In genomic region chr16:89449726-89450335, GRCh38 we compare ENCODE assay signal across 10 cellular contexts. TPM values are rescaled to one million over a fixed set of nuclear protein-coding genes. Genes with fewer than 3 reads are reported as not detected.
DNase-seq lines count a peak whose midpoint lies in the region; TF ChIP-seq lines count a peak whose summit lies in the region.
"Had no signal": no experiment of that assay in that cellular context is flagged by ENCODE, and none has a peak within 500 bp of the region (broad histone marks: within the 10 kb centered on the region; RNA-seq: fewer than 3 reads in every experiment).

No MANE protein-coding gene starts in this region.

- peaks cover 97% of the 10 kb centered on the region for H3K79me2 ChIP-seq in smooth muscle cell (ENCODE audit: low read depth)

- H3K4me3 Mint-ChIP-seq in activated CD4-positive, alpha-beta memory T cell treated with anti-CD3 and anti-CD28 coated beads, Interleukin-2, amount 10 ng/mL, durations not matched to agents 7 days and 5 days: no peak overlapping the region
- H3K4me3 Mint-ChIP-seq in activated CD4-positive, alpha-beta memory T cell treated with anti-CD3 and anti-CD28 coated beads for 36 hours: no peak overlapping the region

- H3K27ac ChIP-seq in esophagus squamous epithelium (peak overlapping the region; percentile 7 to 73 (median 58)), smooth muscle cell (ENCODE audit: low read depth) (peak overlapping the region; percentile 68)
- H3K27ac ChIP-seq: esophagus muscularis mucosa had no signal

- H2AFZ ChIP-seq in smooth muscle cell (ENCODE audit: low read depth): no peak overlapping the region

- H3K4me3 ChIP-seq in esophagus squamous epithelium (no peak overlapping the region), smooth muscle cell (no peak overlapping the region)
- H3K4me3 ChIP-seq: esophagus muscularis mucosa had no signal

- no peak overlapping the region for H3K4me2 ChIP-seq in smooth muscle cell

- no peaks in the 10 kb centered on the region for H3K36me3 Mint-ChIP-seq in activated CD4-positive, alpha-beta memory T cell treated with anti-CD3 and anti-CD28 coated beads, Interleukin-2, amount 10 ng/mL, durations not matched to agents 7 days and 5 days (ENCODE audit: low read depth)
- H3K36me3 Mint-ChIP-seq in activated CD4-positive, alpha-beta memory T cell treated with anti-CD3 and anti-CD28 coated beads for 36 hours: no peaks in the 10 kb centered on the region

- H3K27me3 Mint-ChIP-seq in activated CD4-positive, alpha-beta memory T cell treated with anti-CD3 and anti-CD28 coated beads, Interleukin-2, amount 10 ng/mL, durations not matched to agents 7 days and 5 days: no peaks in the 10 kb centered on the region
- H3K27me3 Mint-ChIP-seq in activated CD4-positive, alpha-beta memory T cell treated with anti-CD3 and anti-CD28 coated beads for 36 hours: no peaks in the 10 kb centered on the region

- 66 to 69% methylated on average over 3 of the region's 3 CpGs for WGBS in esophagus squamous epithelium, 2 donors
- 86% methylated on average over 3 of the region's 3 CpGs for WGBS in smooth muscle cell (ENCODE audit: low lambda C conversion rate)

- peak overlapping the region; percentile 49 for H3K27ac Mint-ChIP-seq in activated CD4-positive, alpha-beta memory T cell treated with anti-CD3 and anti-CD28 coated beads, Interleukin-2, amount 10 ng/mL, durations not matched to agents 7 days and 5 days
- H3K27ac Mint-ChIP-seq in activated CD4-positive, alpha-beta memory T cell treated with anti-CD3 and anti-CD28 coated beads for 36 hours: no peak overlapping the region

- H3K4me1 Mint-ChIP-seq in activated CD4-positive, alpha-beta memory T cell treated with anti-CD3 and anti-CD28 coated beads, Interleukin-2, amount 10 ng/mL, durations not matched to agents 7 days and 5 days: peaks cover 86% of the 10 kb centered on the region
- H3K4me1 Mint-ChIP-seq in activated CD4-positive, alpha-beta memory T cell treated with anti-CD3 and anti-CD28 coated beads for 36 hours (ENCODE audit: low read depth): peaks cover 85% of the 10 kb centered on the region

- no peaks in the 10 kb centered on the region for H3F3A ChIP-seq in smooth muscle cell (ENCODE audit: low read depth)

- no peaks in the 10 kb centered on the region for H3K9me3 ChIP-seq in esophagus squamous epithelium
- H3K9me3 ChIP-seq in smooth muscle cell (replicated peaks; ENCODE audit: low read depth): no peaks in the 10 kb centered on the region
- H3K9me3 ChIP-seq: esophagus muscularis mucosa had no signal

- no peak for DNase-seq in activated CD4-positive, alpha-beta memory T cell treated with anti-CD3 and anti-CD28 coated beads, Interleukin-2, amount 10 ng/mL, durations not matched to agents 7 days and 5 days
- no peak for DNase-seq in activated CD4-positive, alpha-beta memory T cell treated with anti-CD3 and anti-CD28 coated beads for 36 hours
- DNase-seq in RPMI8226: peak; percentile 43
- no peak for DNase-seq in esophagus squamous epithelium (lab: John Stamatoyannopoulos, UW)
- DNase-seq in smooth muscle cell (lab: John Stamatoyannopoulos, UW; ENCODE audit: unreplicated experiment): no peak
- DNase-seq in pons (ENCODE audit: low spot score): no peak
- no peak for DNase-seq in NOMO-1 treated with dmso at 0.1 percent for 144 hours (lab: John Stamatoyannopoulos, UW; ENCODE audit: unreplicated experiment)
- no peak for DNase-seq in NCI-H1092 treated with DMSO at 0.1 percent for 48 hours (lab: John Stamatoyannopoulos, UW)
- DNase-seq: left ventricle myocardium superior had no signal

- H3K9ac ChIP-seq in smooth muscle cell (ENCODE audit: low read depth): no peak overlapping the region

- CTCF ChIA-PET in activated CD4-positive, alpha-beta memory T cell treated with anti-CD3 and anti-CD28 coated beads, Interleukin-2, amount 10 ng/mL, durations not matched to agents 7 days and 5 days (lab: Charles Lee): interaction anchor here (1.0 kb wide), 2 partner anchors 107 to 459 kb away, joined by 3 to 6 read pairs; no protein-coding TSS in a partner anchor
- CTCF ChIA-PET in activated CD4-positive, alpha-beta memory T cell treated with anti-CD3 and anti-CD28 coated beads for 36 hours (lab: Charles Lee): no interaction called here

- TF ChIP-seq POLR2A in esophagus squamous epithelium (IDR thresholded peaks at IDR 0.05): no peak

- H3K27me3 ChIP-seq in esophagus squamous epithelium: no peaks in the 10 kb centered on the region
- H3K27me3 ChIP-seq in smooth muscle cell (ENCODE audit: low read depth): no peaks in the 10 kb centered on the region
- H3K27me3 ChIP-seq: esophagus muscularis mucosa had no signal

- H3K4me1 ChIP-seq in esophagus squamous epithelium: peaks cover 38 to 99% (median 69%) of the 10 kb centered on the region in 3 donors
- peaks cover 15% of the 10 kb centered on the region for H3K4me1 ChIP-seq in smooth muscle cell (ENCODE audit: low read depth)

- POLR2A ChIA-PET in activated CD4-positive, alpha-beta memory T cell treated with anti-CD3 and anti-CD28 coated beads, Interleukin-2, amount 10 ng/mL, durations not matched to agents 7 days and 5 days (lab: Charles Lee): interaction anchor here (0.9 to 2.1 kb wide), 6 partner anchors 10 to 59 kb away, joined by 3 to 11 read pairs (median 4); partner anchors contain the start of gene ANKRD11
- POLR2A ChIA-PET in activated CD4-positive, alpha-beta memory T cell treated with anti-CD3 and anti-CD28 coated beads for 36 hours (lab: Charles Lee): interaction anchor here (1.4 kb wide), 1 partner anchor 32 kb away, joined by 4 read pairs; no protein-coding TSS in a partner anchor

- H4K20me1 ChIP-seq in smooth muscle cell (ENCODE audit: low read depth): peaks cover 97% of the 10 kb centered on the region

- intact Hi-C loops in activated CD4-positive, alpha-beta memory T cell treated with anti-CD3 and anti-CD28 coated beads for 36 hours (cut with micrococcal nuclease): no loop called here
- intact Hi-C loops in esophagus squamous epithelium (cut with DNase I): no loop called here

- H3K36me3 ChIP-seq in esophagus squamous epithelium (no peaks in the 10 kb centered on the region), smooth muscle cell (ENCODE audit: low read depth) (no peaks in the 10 kb centered on the region)
- H3K36me3 ChIP-seq: esophagus muscularis mucosa had no signal

- TF ChIP-seq CTCF in esophagus squamous epithelium (IDR thresholded peaks at IDR 0.05) (no peak), smooth muscle cell (IDR thresholded peaks at IDR 0.05; ENCODE audit: borderline replicate concordance, insufficient read depth, poor library complexity, severe bottlenecking) (no peak)

- no peaks in the 10 kb centered on the region for H3K9me3 Mint-ChIP-seq in activated CD4-positive, alpha-beta memory T cell treated with anti-CD3 and anti-CD28 coated beads, Interleukin-2, amount 10 ng/mL, durations not matched to agents 7 days and 5 days
- no peaks in the 10 kb centered on the region for H3K9me3 Mint-ChIP-seq in activated CD4-positive, alpha-beta memory T cell treated with anti-CD3 and anti-CD28 coated beads for 36 hours

RNA-seq across cellular contexts. Expression of gene ANKRD11, which starts 40.5 kb away (rescaled TPM):
- 100 to 1,000 TPM; 199 to 208 TPM for total RNA-seq in activated CD4-positive, alpha-beta memory T cell treated with anti-CD3 and anti-CD28 coated beads, Interleukin-2, amount 10 ng/mL, durations not matched to agents 7 days and 5 days
- total RNA-seq in activated CD4-positive, alpha-beta memory T cell treated with anti-CD3 and anti-CD28 coated beads for 36 hours: 100 to 1,000 TPM; 126 to 133 TPM
- 10 to 100 TPM; 51.0 to 72.7 (median 66.9) TPM for total RNA-seq in esophagus squamous epithelium
- total RNA-seq in smooth muscle cell: 31.5 and 43.2 TPM in 2 replicates
- polyA plus RNA-seq in smooth muscle cell: 105 and 118 TPM in 2 replicates

RNA-seq across cellular contexts. Expression of gene SPG7, which starts 58.4 kb away (rescaled TPM):
- 10 to 100 TPM; 73.9 to 77.9 TPM for total RNA-seq in activated CD4-positive, alpha-beta memory T cell treated with anti-CD3 and anti-CD28 coated beads, Interleukin-2, amount 10 ng/mL, durations not matched to agents 7 days and 5 days
- 10 to 100 TPM; 67.9 to 70.4 TPM for total RNA-seq in activated CD4-positive, alpha-beta memory T cell treated with anti-CD3 and anti-CD28 coated beads for 36 hours
- 100 to 1,000 TPM in 1 of 4 donors, 10 to 100 TPM in 3; 65.0 to 104 (median 84.9) TPM for total RNA-seq in esophagus squamous epithelium
- 49.3 and 94.6 TPM in 2 replicates for total RNA-seq in smooth muscle cell
- polyA plus RNA-seq in smooth muscle cell: 61.4 and 75.4 TPM in 2 replicates
